In genomic region chr1:240831922-240832321, GRCh38 we compare ENCODE assay signal across 15 cellular contexts.
DNase-seq lines count a peak whose midpoint lies in the region; ATAC-seq and TF ChIP-seq lines count a peak whose summit lies in the region.
"Had no signal": no experiment of that assay in that cellular context is flagged by ENCODE, and none has a peak within 500 bp of the region (broad histone marks: within the 10 kb centered on the region; RNA-seq: fewer than 3 reads in every experiment).

No MANE protein-coding gene starts in this region.

- ATAC-seq in HG02759 (IDR thresholded peaks at IDR 0.05; ENCODE audit: unreplicated experiment), result no peak
- ATAC-seq: stimulated activated naive CD8-positive, alpha-beta T cell treated with anti-CD3 and anti-CD28 coated beads, Interleukin-15, Interleukin-2, amounts not matched to agents 100 U/mL and 50 U/mL, for 24 hours; WTC11 had no signal

- intact Hi-C loops in MCF 10A (cut with micrococcal nuclease), result loop anchor here (1.0 to 5.0 kb wide), 4 partner anchors 29 to 115 kb away; no protein-coding TSS in a partner anchor
- intact Hi-C loops in breast epithelium (cut with DNase I; ENCODE audit: low total_unique reads), result no loop called here
- intact Hi-C loops in CD4-positive, alpha-beta memory T cell (cut with micrococcal nuclease), result no loop called here

- CTCF ChIA-PET in MCF 10A (lab: Yijun Ruan, JAX), result interaction anchor here (0.6 to 4.4 kb wide), 24 partner anchors 10 to 791 kb away, joined by 3 to 28 read pairs (median 4); no protein-coding TSS in a partner anchor
- CTCF ChIA-PET in CD4-positive, alpha-beta memory T cell (lab: Charles Lee; ENCODE audit: partially characterized antibody), result no interaction called here

- peak overlapping the region; percentile 86 for H3K27ac Mint-ChIP-seq in MCF 10A (ENCODE audit: low read depth, unreplicated experiment)
- H3K27ac Mint-ChIP-seq in CD4-positive, alpha-beta memory T cell, result no peak overlapping the region
- H3K27ac Mint-ChIP-seq: WTC11 had no signal

- BruUV-seq in MCF 10A (replicated peaks; lab: Mats Ljungman, UMichigan), result no TSS peak

- no peak overlapping the region for H3K4me3 Mint-ChIP-seq in MCF 10A (ENCODE audit: unreplicated experiment)
- no peak overlapping the region for H3K4me3 Mint-ChIP-seq in CD4-positive, alpha-beta memory T cell
- H3K4me3 Mint-ChIP-seq: WTC11 had no signal

- TF ChIP-seq CTCF in MCF 10A (IDR thresholded peaks at IDR 0.05; ENCODE audit: unreplicated experiment) (peak; percentile 33), breast epithelium (IDR thresholded peaks at IDR 0.05) (no peak)

- no peaks in the 10 kb centered on the region for H3K27me3 Mint-ChIP-seq in MCF 10A (ENCODE audit: insufficient read depth, unreplicated experiment)
- H3K27me3 Mint-ChIP-seq in CD4-positive, alpha-beta memory T cell, result peaks cover 0 to 4% of the 10 kb centered on the region in 2 donors

- H3K36me3 ChIP-seq in breast epithelium, result no peaks in the 10 kb centered on the region
- H3K36me3 ChIP-seq in CD4-positive, alpha-beta memory T cell (ENCODE audit: insufficient read depth, low read length), result no peaks in the 10 kb centered on the region
- H3K36me3 ChIP-seq: ascending aorta had no signal

- POLR2A ChIA-PET in MCF 10A (lab: Yijun Ruan, JAX), result interaction anchor here (0.5 to 2.2 kb wide), 11 partner anchors 11 to 781 kb away, joined by 3 to 8 read pairs (median 3); partner anchors contain the start of gene FH
- POLR2A ChIA-PET in CD4-positive, alpha-beta memory T cell (lab: Charles Lee; ENCODE audit: partially characterized antibody), result no interaction called here

- H3K4me3 ChIP-seq in breast epithelium, result no peak overlapping the region
- no peak overlapping the region for H3K4me3 ChIP-seq in CD4-positive, alpha-beta memory T cell (ENCODE audit: low read length in 2 of 2)
- H3K4me3 ChIP-seq: ascending aorta had no signal

- DNase-seq in MCF 10A (ENCODE audit: unreplicated experiment) (peak; percentile 50), breast epithelium (ENCODE audit: low spot score in 2 of 2) (no peak), OCI-M1 (lab: John Stamatoyannopoulos, UW) (peak; percentile 9), dermis blood vessel endothelial cell (peak; percentile 3), superior temporal gyrus (ENCODE audit: extremely low spot score) (peak; percentile 55), dedifferentiated amniotic fluid mesenchymal stem cell (ENCODE audit: extremely low spot score) (no peak)
- no peak for DNase-seq in CD4-positive, alpha-beta memory T cell
- DNase-seq: activated effector memory CD4-positive, alpha-beta T cell treated with anti-CD3 and anti-CD28 coated beads, Interleukin-2, amount 50 U/mL, for 16 hours; COR-L47; NCI-H1417 treated with DMSO at 0.1 percent for 48 hours; NCI-H345; stimulated activated naive CD8-positive, alpha-beta T cell treated with anti-CD3 and anti-CD28 coated beads, Interleukin-15, Interleukin-2, amounts not matched to agents 100 U/mL and 50 U/mL, for 24 hours had no signal

- H3K27ac ChIP-seq in breast epithelium, result no peak overlapping the region
- H3K27ac ChIP-seq in CD4-positive, alpha-beta memory T cell (ENCODE audit: low read depth, low read length), result no peak overlapping the region
- H3K27ac ChIP-seq: ascending aorta had no signal

- H3K4me1 Mint-ChIP-seq in MCF 10A (ENCODE audit: insufficient read depth, unreplicated experiment), result peaks cover 11% of the 10 kb centered on the region
- H3K4me1 Mint-ChIP-seq in CD4-positive, alpha-beta memory T cell, result no peaks in the 10 kb centered on the region

- no peaks in the 10 kb centered on the region for H3K9me3 ChIP-seq in breast epithelium
- no peaks in the 10 kb centered on the region for H3K9me3 ChIP-seq in CD4-positive, alpha-beta memory T cell (ENCODE audit: control insufficient read depth in 1 of 2, low read length in 2 of 2)
- H3K9me3 ChIP-seq: ascending aorta had no signal

- no peaks in the 10 kb centered on the region for H3K36me3 Mint-ChIP-seq in MCF 10A (ENCODE audit: insufficient read depth, unreplicated experiment)
- H3K36me3 Mint-ChIP-seq in CD4-positive, alpha-beta memory T cell, result no peaks in the 10 kb centered on the region
- H3K36me3 Mint-ChIP-seq: WTC11 had no signal

- H3K27me3 ChIP-seq in breast epithelium, result no peaks in the 10 kb centered on the region
- no peaks in the 10 kb centered on the region for H3K27me3 ChIP-seq in CD4-positive, alpha-beta memory T cell (ENCODE audit: insufficient read depth, low read length)
- H3K27me3 ChIP-seq: ascending aorta had no signal

- no peaks in the 10 kb centered on the region for H3K9me3 Mint-ChIP-seq in MCF 10A (ENCODE audit: unreplicated experiment)
- peaks cover 0 to 5% (median 0%) of the 10 kb centered on the region in 8 donors for H3K9me3 Mint-ChIP-seq in CD4-positive, alpha-beta memory T cell

- TF ChIP-seq POLR2A in breast epithelium (IDR thresholded peaks at IDR 0.05), result no peak

- H3K4me1 ChIP-seq in breast epithelium, result no peaks in the 10 kb centered on the region
- H3K4me1 ChIP-seq in CD4-positive, alpha-beta memory T cell (ENCODE audit: insufficient read depth, low read length), result no peaks in the 10 kb centered on the region
- H3K4me1 ChIP-seq: ascending aorta had no signal

Comparison
In these comparisons a context has a peak if more than half of its experiments do, and no peak if none do; other contexts are left out.
1. DNase-seq: peak in MCF 10A (single experiment), OCI-M1 (single experiment), dermis blood vessel endothelial cell (single experiment) and superior temporal gyrus (single experiment); none in breast epithelium (0 of 2), CD4-positive, alpha-beta memory T cell (0 of 5) and dedifferentiated amniotic fluid mesenchymal stem cell (single experiment).